ENCODE assay signal across 27 cellular contexts in genomic region chr21:28509031-28509430, GRCh38.
"Had no signal": no experiment of that assay in that cellular context is flagged by ENCODE, and none has a peak within 500 bp of the region (broad histone marks: within the 10 kb centered on the region; RNA-seq: fewer than 3 reads in every experiment).

No MANE protein-coding gene starts in this region.

- ATAC-seq: activated CD4-positive, alpha-beta T cell treated with anti-CD3 and anti-CD28 coated beads for 36 hours; effector memory CD8-positive, alpha-beta T cell; gastrocnemius medialis; natural killer cell treated with Interleukin-12 subunit alpha and Interleukin-12 subunit beta and Interleukin-15 and Interleukin-18, amount 100 ng/mL, for 72 hours; pancreas; psoas muscle had no signal

- H3K27ac Mint-ChIP-seq: activated B cell treated with CpG ODN at 0.5 μM for 24 hours; activated CD4-positive, alpha-beta T cell treated with anti-CD3 and anti-CD28 coated beads for 36 hours; activated naive CD4-positive, alpha-beta T cell treated with anti-CD3 and anti-CD28 coated beads for 36 hours; activated naive CD8-positive, alpha-beta T cell treated with anti-CD3 and anti-CD28 coated beads, Interleukin-2, amount 10 ng/mL, durations not matched to agents 7 days and 5 days; effector memory CD8-positive, alpha-beta T cell; natural killer cell treated with Interleukin-12 subunit alpha and Interleukin-12 subunit beta and Interleukin-15 and Interleukin-18, amount 100 ng/mL, for 72 hours; stimulated activated naive CD8-positive, alpha-beta T cell treated with anti-CD3 and anti-CD28 coated beads, Interleukin-15, Interleukin-2, amounts not matched to agents 100 ng/mL and 50 ng/mL, for 24 hours had no signal

- H3K27me3 ChIP-seq: colonic mucosa, esophagus muscularis mucosa, gastrocnemius medialis, pancreas, right atrium auricular region, tibial artery had no signal

- H3K4me3 ChIP-seq: colonic mucosa, dorsolateral prefrontal cortex, esophagus muscularis mucosa, gastrocnemius medialis, lung, pancreas, psoas muscle, right atrium auricular region, tibial artery had no signal

- H3K4me1 Mint-ChIP-seq: activated B cell treated with CpG ODN at 0.5 μM for 24 hours; activated CD4-positive, alpha-beta T cell treated with anti-CD3 and anti-CD28 coated beads for 36 hours; activated naive CD8-positive, alpha-beta T cell treated with anti-CD3 and anti-CD28 coated beads, Interleukin-2, amount 10 ng/mL, durations not matched to agents 7 days and 5 days had no signal

- H3K4me1 ChIP-seq: colonic mucosa, pancreas, psoas muscle, right atrium auricular region, tibial artery had no signal

- H3K4me3 Mint-ChIP-seq: activated B cell treated with CpG ODN at 0.5 μM for 24 hours; activated CD4-positive, alpha-beta T cell treated with anti-CD3 and anti-CD28 coated beads for 36 hours; activated naive CD4-positive, alpha-beta T cell treated with anti-CD3 and anti-CD28 coated beads for 36 hours; activated naive CD8-positive, alpha-beta T cell treated with anti-CD3 and anti-CD28 coated beads, Interleukin-2, amount 10 ng/mL, durations not matched to agents 7 days and 5 days; effector memory CD8-positive, alpha-beta T cell; natural killer cell treated with Interleukin-12 subunit alpha and Interleukin-12 subunit beta and Interleukin-15 and Interleukin-18, amount 100 ng/mL, for 72 hours; stimulated activated naive CD8-positive, alpha-beta T cell treated with anti-CD3 and anti-CD28 coated beads, Interleukin-15, Interleukin-2, amounts not matched to agents 100 ng/mL and 50 ng/mL, for 24 hours had no signal

- DNase-seq: activated B cell treated with CpG ODN at 0.5 μM for 24 hours; activated CD4-positive, alpha-beta T cell treated with anti-CD3 and anti-CD28 coated beads for 36 hours; activated CD4-positive, alpha-beta T cell treated with anti-CD3 and anti-CD28 coated beads, Interleukin-2, amount 50 U/mL, for 4 hours; activated CD8-positive, alpha-beta memory T cell treated with anti-CD3 and anti-CD28 coated beads for 24 hours; activated CD8-positive, alpha-beta memory T cell treated with anti-CD3 and anti-CD28 coated beads, Interleukin-2, amount 50 U/mL, for 4 hours; activated effector memory CD4-positive, alpha-beta T cell treated with Interleukin-2 at 50 U/mL for 16 hours; activated naive CD4-positive, alpha-beta T cell treated with anti-CD3 and anti-CD28 coated beads for 36 hours; activated naive CD8-positive, alpha-beta T cell treated with anti-CD3 and anti-CD28 coated beads, Interleukin-2, amount 10 ng/mL, durations not matched to agents 7 days and 5 days; activated T-cell treated with anti-CD3 and anti-CD28 coated beads, Interleukin-2, amount 50 U/mL, for 48 hours; amygdala; colonic mucosa; dorsolateral prefrontal cortex; effector memory CD8-positive, alpha-beta T cell; gastrocnemius medialis; hypothalamus; midbrain; pancreas; psoas muscle; stimulated activated CD4-positive, alpha-beta T cell treated with anti-CD3 and anti-CD28 coated beads, Interleukin-12 subunit alpha, Interleukin-12 subunit beta, amount 100 ng/mL, for 4 hours; stimulated activated CD4-positive, alpha-beta T cell treated with anti-CD3 and anti-CD28 coated beads, Interleukin-4, amount 100 ng/mL, for 4 hours; T-helper 1 cell; tibial artery had no signal

- H3K27me3 Mint-ChIP-seq: natural killer cell treated with Interleukin-12 subunit alpha and Interleukin-12 subunit beta and Interleukin-15 and Interleukin-18, amount 100 ng/mL, for 72 hours; stimulated activated naive CD8-positive, alpha-beta T cell treated with anti-CD3 and anti-CD28 coated beads, Interleukin-15, Interleukin-2, amounts not matched to agents 100 ng/mL and 50 ng/mL, for 24 hours had no signal

- H3K27ac ChIP-seq: colonic mucosa, dorsolateral prefrontal cortex, esophagus muscularis mucosa, gastrocnemius medialis, pancreas, psoas muscle, right atrium auricular region, tibial artery had no signal

- H3K36me3 ChIP-seq: colonic mucosa, esophagus muscularis mucosa, gastrocnemius medialis, pancreas, right atrium auricular region, tibial artery had no signal

- H3K36me3 Mint-ChIP-seq: activated naive CD8-positive, alpha-beta T cell treated with anti-CD3 and anti-CD28 coated beads, Interleukin-2, amount 10 ng/mL, durations not matched to agents 7 days and 5 days had no signal
